In genomic region chr17:44733753-44734152, GRCh38 we compare ENCODE assay signal across 11 cellular contexts. TPM values are rescaled to one million over a fixed set of nuclear protein-coding genes. Genes with fewer than 3 reads are reported as not detected.
DNase-seq lines count a peak whose midpoint lies in the region; ATAC-seq and TF ChIP-seq lines count a peak whose summit lies in the region.
"Had no signal": no experiment of that assay in that cellular context is flagged by ENCODE, and none has a peak within 500 bp of the region (broad histone marks: within the 10 kb centered on the region; RNA-seq: fewer than 3 reads in every experiment).

No MANE protein-coding gene starts in this region.

- no peak overlapping the region for H4K5ac ChIP-seq in H9 (ENCODE audit: insufficient read length, low read depth, low read length)

- H3K56ac ChIP-seq in H9 (ENCODE audit: insufficient read length, low read depth, low read length), result no peak overlapping the region

- TF ChIP-seq POLR2A in sigmoid colon (IDR thresholded peaks at IDR 0.05), result no peak

- H3K9me3 ChIP-seq in H9 (ENCODE audit: control insufficient read depth, low read depth, low read length) (no peaks in the 10 kb centered on the region), left ventricle myocardium inferior (replicated peaks) (no peaks in the 10 kb centered on the region), mesenchymal stem cell (ENCODE audit: control insufficient read depth, low read length) (no peaks in the 10 kb centered on the region), sigmoid colon (no peaks in the 10 kb centered on the region)
- H3K9me3 ChIP-seq: thoracic aorta had no signal

- H4K8ac ChIP-seq in H9 (replicated peaks; ENCODE audit: insufficient read length, low read depth, low read length) (no peak overlapping the region), mesenchymal stem cell (ENCODE audit: low read length) (no peak overlapping the region)

- H3K27ac ChIP-seq in H9 (ENCODE audit: insufficient read length, low read depth, low read length) (no peak overlapping the region), left ventricle myocardium inferior (replicated peaks) (no peak overlapping the region), mesenchymal stem cell (ENCODE audit: low read length, poor library complexity, severe bottlenecking) (no peak overlapping the region), sigmoid colon (no peak overlapping the region)
- H3K27ac ChIP-seq: thoracic aorta had no signal

- H2BK120ac ChIP-seq in H9 (ENCODE audit: low read depth, low read length, poor library complexity, severe bottlenecking) (no peak overlapping the region), mesenchymal stem cell (ENCODE audit: low read depth, low read length) (no peak overlapping the region)

- H3K27me3 ChIP-seq in H9 (ENCODE audit: insufficient read depth, low read length) (no peaks in the 10 kb centered on the region), left ventricle myocardium inferior (ENCODE audit: low read depth) (no peaks in the 10 kb centered on the region), mesenchymal stem cell (ENCODE audit: control insufficient read depth in 1 of 2, insufficient read depth in 1 of 2, low read length in 2 of 2) (no peaks in the 10 kb centered on the region), sigmoid colon (no peaks in the 10 kb centered on the region)

- no peaks in the 10 kb centered on the region for H3K23me2 ChIP-seq in H9 (ENCODE audit: insufficient read length, low read depth, low read length, poor library complexity, severe bottlenecking)

- WGBS in H9 (ENCODE audit: extremely low coverage, insufficient read length, low lambda C conversion rate), result no CpG with 5 or more reads among the region's 5 CpGs
- WGBS in mesenchymal stem cell, result 89% methylated on average over 5 of the region's 5 CpGs
- 83 to 87% methylated on average over 5 of the region's 5 CpGs for WGBS in sigmoid colon, 2 donors

- H3K79me2 ChIP-seq in H9 (ENCODE audit: insufficient read depth, low read length), result no peaks in the 10 kb centered on the region

- intact Hi-C loops in left ventricle myocardium inferior (cut with micrococcal nuclease), result no loop called here
- intact Hi-C loops in sigmoid colon (cut with DNase I), result no loop called here

- H2AK5ac ChIP-seq in H9 (ENCODE audit: insufficient read length, low read length), result no peak overlapping the region
- H2AK5ac ChIP-seq in mesenchymal stem cell (ENCODE audit: low read length, severe bottlenecking), result no peak overlapping the region

- peaks cover 11% of the 10 kb centered on the region for H3K36me3 ChIP-seq in left ventricle myocardium inferior
- peaks cover 11 to 19% of the 10 kb centered on the region in 2 experiments for H3K36me3 ChIP-seq in mesenchymal stem cell (ENCODE audit: control insufficient read depth in 1 of 2, insufficient read depth in 2 of 2, low read depth in 1 of 2, low read length in 2 of 2)
- H3K36me3 ChIP-seq in sigmoid colon, result peaks cover 0 to 18% (median 0%) of the 10 kb centered on the region in 4 donors
- H3K36me3 ChIP-seq: thoracic aorta had no signal

- no peak for ATAC-seq in HG02884 (IDR thresholded peaks at IDR 0.05; ENCODE audit: unreplicated experiment)

- no peak overlapping the region; a peak in 1 of 5 replicates for H3K4me3 Mint-ChIP-seq in H9

- TF ChIP-seq CTCF in H9 (conservative IDR thresholded peaks at IDR 0.05), result peak; percentile 69
- TF ChIP-seq CTCF in left ventricle myocardium inferior (IDR thresholded peaks at IDR 0.05; ENCODE audit: borderline replicate concordance), result peak; percentile 63
- no peak for TF ChIP-seq CTCF in sigmoid colon (IDR thresholded peaks at IDR 0.05)

- H3K36me3 Mint-ChIP-seq in H9 (ENCODE audit: insufficient read depth in 1 of 3, low read depth in 3 of 3), result peaks cover 39 to 75% (median 74%) of the 10 kb centered on the region in 3 experiments; a peak in 6 of 7 replicates

- no peak overlapping the region for H3T11ph ChIP-seq in H9 (ENCODE audit: low read length)

- no peaks in the 10 kb centered on the region; the same call in 1 of the 2 replicates for H3K4me1 ChIP-seq in H9 (ENCODE audit: insufficient read depth, low read length)
- no peaks in the 10 kb centered on the region for H3K4me1 ChIP-seq in left ventricle myocardium inferior
- H3K4me1 ChIP-seq in mesenchymal stem cell (ENCODE audit: control insufficient read depth, insufficient read depth, low read depth, low read length), result peaks cover 6% of the 10 kb centered on the region
- no peaks in the 10 kb centered on the region for H3K4me1 ChIP-seq in sigmoid colon

- H3K4me3 ChIP-seq in left ventricle myocardium inferior, result no peak overlapping the region
- no peak overlapping the region for H3K4me3 ChIP-seq in mesenchymal stem cell (ENCODE audit: insufficient read depth in 1 of 2, low read depth in 1 of 2, low read length in 2 of 2)
- H3K4me3 ChIP-seq in sigmoid colon, result no peak overlapping the region
- H3K4me3 ChIP-seq: thoracic aorta had no signal

- no peak overlapping the region for H2BK12ac ChIP-seq in H9 (ENCODE audit: insufficient read length, low read depth, low read length)
- H2BK12ac ChIP-seq in mesenchymal stem cell (ENCODE audit: low read length in 2 of 2), result no peak overlapping the region

- no peak overlapping the region for H2BK20ac ChIP-seq in H9 (ENCODE audit: low read depth, low read length, poor library complexity, severe bottlenecking)

- no peaks in the 10 kb centered on the region for H4K20me1 ChIP-seq in H9 (ENCODE audit: control insufficient read depth, insufficient read depth, insufficient read length)

- H2BK15ac ChIP-seq in H9 (ENCODE audit: low read depth, low read length), result no peak overlapping the region
- H2BK15ac ChIP-seq in mesenchymal stem cell (ENCODE audit: low read depth, poor library complexity, severe bottlenecking), result no peak overlapping the region

- no peak overlapping the region for H3K23ac ChIP-seq in H9 (ENCODE audit: insufficient read length, low read depth, low read length)
- no peak overlapping the region for H3K23ac ChIP-seq in mesenchymal stem cell (ENCODE audit: low read length in 2 of 2)

- H3K9ac ChIP-seq in H9 (ENCODE audit: extremely low read depth, insufficient read length, low read length), result no peak overlapping the region
- no peak overlapping the region for H3K9ac ChIP-seq in mesenchymal stem cell (ENCODE audit: low read length)

- H2AFZ ChIP-seq in H9 (ENCODE audit: low read length) (no peak overlapping the region), mesenchymal stem cell (ENCODE audit: low read depth, low read length) (no peak overlapping the region)

- H3K4ac ChIP-seq in H9 (ENCODE audit: low read depth, low read length) (no peak overlapping the region), mesenchymal stem cell (ENCODE audit: low read depth in 1 of 2, low read length in 2 of 2) (no peak overlapping the region)

- H3K4me1 Mint-ChIP-seq in H9, result peaks cover 9 to 17% of the 10 kb centered on the region in 2 experiments

- H4K91ac ChIP-seq in H9 (ENCODE audit: insufficient read length, low read depth, low read length) (no peak overlapping the region), mesenchymal stem cell (ENCODE audit: low read length) (no peak overlapping the region)

- H3K14ac ChIP-seq in H9 (ENCODE audit: insufficient read depth, low read length), result no peak overlapping the region
- H3K14ac ChIP-seq in mesenchymal stem cell (ENCODE audit: low read length in 2 of 2), result no peak overlapping the region

- H3K79me1 ChIP-seq in H9 (ENCODE audit: insufficient read depth, low read depth, low read length, poor library complexity, severe bottlenecking) (no peaks in the 10 kb centered on the region), mesenchymal stem cell (replicated peaks; ENCODE audit: low read length, poor library complexity, severe bottlenecking) (no peaks in the 10 kb centered on the region)

- H3K4me2 ChIP-seq in H9 (ENCODE audit: insufficient read depth, insufficient read length, low read length), result no peak overlapping the region
- no peak overlapping the region for H3K4me2 ChIP-seq in mesenchymal stem cell (ENCODE audit: low read length, poor library complexity, severe bottlenecking)

- peak; percentile 35 for DNase-seq in Ammon's horn (ENCODE audit: low spot score)
- peak; percentile 80 for DNase-seq in H9
- peak; percentile 30 for DNase-seq in SW480 (ENCODE audit: low spot score)
- no peak for DNase-seq in left ventricle myocardium inferior
- no peak for DNase-seq in mesenchymal stem cell
- no peak for DNase-seq in sigmoid colon
- no peak for DNase-seq in NCI-H146 treated with DMSO at 0.1 percent for 48 hours (lab: John Stamatoyannopoulos, UW; ENCODE audit: unreplicated experiment)
- DNase-seq: stimulated activated CD4-positive, alpha-beta T cell treated with anti-CD3 and anti-CD28 coated beads, Interleukin-12 subunit alpha, Interleukin-12 subunit beta, amount 100 ng/mL, for 4 hours; T1000 had no signal

- no peak for TF ChIP-seq EP300 in sigmoid colon (IDR thresholded peaks at IDR 0.05)

- peak overlapping the region in 1 of 3 experiments; percentile 51; a peak in 1 of 7 replicates for H3K27ac Mint-ChIP-seq in H9

- H2BK5ac ChIP-seq in H9 (ENCODE audit: insufficient read length, low read length) (no peak overlapping the region), mesenchymal stem cell (ENCODE audit: low read depth, low read length, poor library complexity, severe bottlenecking) (no peak overlapping the region)

- H3K18ac ChIP-seq in H9 (ENCODE audit: insufficient read length, low read depth, low read length), result no peak overlapping the region
- H3K18ac ChIP-seq in mesenchymal stem cell (ENCODE audit: low read depth in 1 of 2, low read length in 2 of 2), result no peak overlapping the region

- no peaks in the 10 kb centered on the region for H3K9me3 Mint-ChIP-seq in H9

- H3K27me3 Mint-ChIP-seq in H9 (ENCODE audit: low read depth), result no peaks in the 10 kb centered on the region

RNA-seq across cellular contexts. Expression of gene ADAM11, which starts 25.0 kb away (rescaled TPM):
- total RNA-seq in H9 (2021) (2.7 and 4.6 TPM in 2 replicates), left ventricle myocardium inferior (7.3 TPM), sigmoid colon (1 to 10 TPM; 1.8 to 3.3 (median 3.2) TPM)
- 0.30 TPM for polyA plus RNA-seq in mesenchymal stem cell (2013, experiment 1 of 2)
- 0.26 TPM for polyA plus RNA-seq in mesenchymal stem cell (2013, experiment 2 of 2)
- under 1 TPM in 2 of 3 donors, not detected in 1; under 0.01 to 0.61 TPM for polyA plus RNA-seq in sigmoid colon

RNA-seq across cellular contexts. Expression of gene DBF4B, which starts 25.3 kb away (rescaled TPM):
- total RNA-seq in H9 (2021) (24.7 and 26.1 TPM in 2 replicates), left ventricle myocardium inferior (5.7 TPM), sigmoid colon (1 to 10 TPM; 3.5 to 5.2 (median 4.8) TPM)
- polyA plus RNA-seq in mesenchymal stem cell (2013, experiment 1 of 2), result 2.1 TPM
- polyA plus RNA-seq in mesenchymal stem cell (2013, experiment 2 of 2), result 2.1 TPM
- polyA plus RNA-seq in sigmoid colon, result 1 to 10 TPM in 2 of 3 donors, under 1 TPM in 1; 0.60 to 7.8 (median 1.2) TPM

RNA-seq across cellular contexts. Expression of gene CCDC43, which starts 44.2 kb away (rescaled TPM):
- 34.1 and 34.3 TPM in 2 replicates for total RNA-seq in H9 (2021)
- total RNA-seq in left ventricle myocardium inferior, result 28.8 TPM
- polyA plus RNA-seq in mesenchymal stem cell (2013, experiment 1 of 2), result 25.0 TPM
- polyA plus RNA-seq in mesenchymal stem cell (2013, experiment 2 of 2), result 24.7 TPM
- 10 to 100 TPM; 14.3 to 20.8 (median 15.8) TPM for total RNA-seq in sigmoid colon
- polyA plus RNA-seq in sigmoid colon, result 10 to 100 TPM; 10.2 to 14.9 (median 14.3) TPM

Comparison
In these comparisons a context has a peak if more than half of its experiments do, and no peak if none do; other contexts are left out.
1. DNase-seq: peak in Ammon's horn (single experiment), H9 (single experiment) and SW480 (single experiment); none in left ventricle myocardium inferior (single experiment), mesenchymal stem cell (single experiment), sigmoid colon (single experiment) and NCI-H146 treated with DMSO at 0.1 percent for 48 hours (single experiment).
2. CTCF ChIP-seq: peak in H9 (single experiment) and left ventricle myocardium inferior (single experiment); none in sigmoid colon (0 of 4).